ENCODE assay signal across 25 cellular contexts in genomic region chr19:423691-424466, GRCh38. TPM values are rescaled to one million over a fixed set of nuclear protein-coding genes. Genes with fewer than 3 reads are reported as not detected.
"Had no signal": no experiment of that assay in that cellular context is flagged by ENCODE, and none has a peak within 500 bp of the region (broad histone marks: within the 10 kb centered on the region; RNA-seq: fewer than 3 reads in every experiment).

No MANE protein-coding gene starts in this region.

- H3K4me3 ChIP-seq: MG63, SJCRH30 had no signal

- H3K27me3 Mint-ChIP-seq: activated CD4-positive, alpha-beta T cell treated with anti-CD3 and anti-CD28 coated beads, Interleukin-2, amount 10 ng/mL, durations not matched to agents 7 days and 5 days; activated naive CD8-positive, alpha-beta T cell treated with anti-CD3 and anti-CD28 coated beads for 36 hours had no signal

- H3K4me1 ChIP-seq: SJCRH30 had no signal

- H3K4me2 ChIP-seq: KMS-11, SK-N-SH had no signal

- H3K9me3 Mint-ChIP-seq: activated CD4-positive, alpha-beta memory T cell treated with anti-CD3 and anti-CD28 coated beads for 36 hours; activated CD4-positive, alpha-beta T cell treated with anti-CD3 and anti-CD28 coated beads, Interleukin-2, amount 10 ng/mL, durations not matched to agents 7 days and 5 days; activated naive CD4-positive, alpha-beta T cell treated with anti-CD3 and anti-CD28 coated beads for 36 hours; activated naive CD8-positive, alpha-beta T cell treated with anti-CD3 and anti-CD28 coated beads for 36 hours; activated T-cell treated with anti-CD3 and anti-CD28 coated beads, Interleukin-2, amount 50 U/mL, for 4 hours had no signal

- H3K9me3 ChIP-seq: MG63, SJCRH30, SK-N-SH had no signal

- H3K9ac ChIP-seq: KMS-11, SK-N-SH had no signal

- H3K4me1 Mint-ChIP-seq: activated CD4-positive, alpha-beta T cell treated with anti-CD3 and anti-CD28 coated beads, Interleukin-2, amount 10 ng/mL, durations not matched to agents 7 days and 5 days; activated naive CD8-positive, alpha-beta T cell treated with anti-CD3 and anti-CD28 coated beads for 36 hours had no signal

- H3K4me3 Mint-ChIP-seq: activated CD4-positive, alpha-beta memory T cell treated with anti-CD3 and anti-CD28 coated beads for 36 hours; activated CD4-positive, alpha-beta T cell treated with anti-CD3 and anti-CD28 coated beads, Interleukin-2, amount 10 ng/mL, durations not matched to agents 7 days and 5 days; activated naive CD4-positive, alpha-beta T cell treated with anti-CD3 and anti-CD28 coated beads for 36 hours; activated naive CD8-positive, alpha-beta T cell treated with anti-CD3 and anti-CD28 coated beads for 36 hours; activated T-cell treated with anti-CD3 and anti-CD28 coated beads, Interleukin-2, amount 50 U/mL, for 4 hours had no signal

- H3K36me3 Mint-ChIP-seq: activated CD4-positive, alpha-beta memory T cell treated with anti-CD3 and anti-CD28 coated beads for 36 hours; activated naive CD8-positive, alpha-beta T cell treated with anti-CD3 and anti-CD28 coated beads for 36 hours had no signal

- H3K27ac ChIP-seq: brain microvascular endothelial cell, KMS-11, SJCRH30, VCaP had no signal

- H3K27me3 ChIP-seq: brain microvascular endothelial cell, MG63, SJCRH30 had no signal

- ATAC-seq: activated T-cell treated with anti-CD3 and anti-CD28 coated beads, Interleukin-2, amount 50 U/mL, for 4 hours; PC-3 had no signal

- DNase-seq: activated CD4-positive, alpha-beta memory T cell treated with anti-CD3 and anti-CD28 coated beads for 36 hours; activated CD4-positive, alpha-beta T cell treated with anti-CD3 and anti-CD28 coated beads, Interleukin-2, amount 10 ng/mL, durations not matched to agents 7 days and 5 days; activated CD4-positive, CD25-positive, alpha-beta regulatory T cell; activated CD8-positive, alpha-beta memory T cell treated with anti-CD3 and anti-CD28 coated beads for 24 hours; activated effector memory CD4-positive, alpha-beta T cell treated with anti-CD3 and anti-CD28 coated beads, Interleukin-2, amount 50 U/mL, for 16 hours; activated naive CD4-positive, alpha-beta T cell treated with anti-CD3 and anti-CD28 coated beads for 36 hours; activated naive CD8-positive, alpha-beta T cell treated with anti-CD3 and anti-CD28 coated beads for 36 hours; activated T-cell treated with anti-CD3 and anti-CD28 coated beads, Interleukin-2, amount 50 U/mL, for 4 hours; brain microvascular endothelial cell; IMR-90; MG63; NCI-H1105; NCI-H1436; NCI-H1694 treated with DMSO at 0.1 percent for 48 hours; NCI-H2029 treated with DMSO at 0.1 percent for 48 hours; NCI-H345; NCI-H510A treated with DMSO at 0.1 percent for 48 hours; NCI-H69; PC-3; SJCRH30; SK-N-SH; T-helper 1 cell had no signal

- H3K36me3 ChIP-seq: brain microvascular endothelial cell, MG63, SJCRH30 had no signal

- H3K27ac Mint-ChIP-seq: activated CD4-positive, alpha-beta memory T cell treated with anti-CD3 and anti-CD28 coated beads for 36 hours; activated CD4-positive, alpha-beta T cell treated with anti-CD3 and anti-CD28 coated beads, Interleukin-2, amount 10 ng/mL, durations not matched to agents 7 days and 5 days; activated naive CD4-positive, alpha-beta T cell treated with anti-CD3 and anti-CD28 coated beads for 36 hours; activated naive CD8-positive, alpha-beta T cell treated with anti-CD3 and anti-CD28 coated beads for 36 hours had no signal

RNA-seq across cellular contexts. Expression of gene C2CD4C, which starts 14.9 kb away (rescaled TPM):
- total RNA-seq: activated CD4-positive, alpha-beta T cell treated with anti-CD3 and anti-CD28 coated beads, Interleukin-2, amount 10 ng/mL, durations not matched to agents 7 days and 5 days had no signal

RNA-seq across cellular contexts. Expression of gene SHC2, which starts 37.0 kb away (rescaled TPM):
- total RNA-seq: activated CD4-positive, alpha-beta T cell treated with anti-CD3 and anti-CD28 coated beads, Interleukin-2, amount 10 ng/mL, durations not matched to agents 7 days and 5 days; activated naive CD4-positive, alpha-beta T cell treated with anti-CD3 and anti-CD28 coated beads for 36 hours; IMR-90; T-helper 2 cell treated with Interferon-gamma antibody and Interleukin-4, amounts not matched to agents 100 ng/mL and 5 ng/mL, for 36 hours had no signal
